Comparison of ENCODE assay signal across 28 cellular contexts in the genomic region with DNA sequence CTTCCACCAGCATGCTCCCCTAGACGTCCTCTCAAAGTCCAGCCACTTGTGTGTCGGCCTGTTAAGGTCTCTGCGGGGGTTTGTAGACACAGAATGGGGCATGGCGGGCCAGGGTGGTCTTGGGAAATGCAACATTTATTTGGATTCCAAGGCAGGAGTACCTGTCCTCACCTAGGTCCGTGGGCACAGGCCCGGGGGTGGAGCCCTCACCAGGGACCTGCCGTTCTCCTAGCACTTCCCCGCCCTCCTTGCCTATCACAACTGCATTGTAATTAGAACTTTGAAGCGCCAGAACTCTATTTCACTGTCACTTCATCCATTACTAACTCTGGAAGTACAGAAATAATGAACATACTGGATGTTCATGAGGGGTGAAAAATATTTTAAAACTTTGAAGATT.
"Had no signal": no experiment of that assay in that cellular context is flagged by ENCODE, and none has a peak within 500 bp of the region (broad histone marks: within the 10 kb centered on the region; RNA-seq: fewer than 3 reads in every experiment).

No MANE protein-coding gene starts in this region.

- H3K9me3 ChIP-seq: stomach, suprapubic skin, testis, thoracic aorta, thyroid gland, tibial artery, tibial nerve, transverse colon, upper lobe of left lung, upper lobe of right lung, uterus had no signal

- DNase-seq: stimulated activated CD4-positive, alpha-beta T cell treated with anti-CD3 and anti-CD28 coated beads, Interleukin-2, amount 100 ng/mL, for 48 hours; stimulated activated CD4-positive, alpha-beta T cell treated with anti-CD3 and anti-CD28 coated beads, Interleukin-4, amount 100 ng/mL, for 1 hour; stimulated activated CD4-positive, alpha-beta T cell treated with anti-CD3 and anti-CD28 coated beads, Interleukin-4, amount 100 ng/mL, for 24 hours; stimulated activated CD4-positive, alpha-beta T cell treated with anti-CD3 and anti-CD28 coated beads, Interleukin-4, amount 100 ng/mL, for 4 hours; stimulated activated CD8-positive, alpha-beta memory T cell treated with anti-CD3 and anti-CD28 coated beads, Interleukin-4, amount 100 ng/mL, for 48 hours; stimulated activated naive B cell treated with anti-CD40 and anti-IgM and Interleukin-4, amounts not matched to agents 10 μg/mL and 1 μg/mL and 100 μg/mL, for 72 hours; stimulated activated naive CD4-positive, alpha-beta T cell; stimulated activated naive CD4-positive, alpha-beta T cell treated with Interleukin-2 at 50 U/mL for 16 hours; stimulated activated naive CD8-positive, alpha-beta T cell treated with anti-CD3 and anti-CD28 coated beads, Interleukin-15, amount 100 ng/mL, for 72 hours; stimulated activated naive CD8-positive, alpha-beta T cell treated with anti-CD3 and anti-CD28 coated beads, Interleukin-15, Interleukin-2, amounts not matched to agents 100 U/mL and 50 U/mL, for 24 hours; stomach; substantia nigra; testis; thyroid gland; tibial artery; transverse colon; trophoblast cell; upper lobe of right lung; uterus had no signal

- ATAC-seq: stimulated activated effector memory CD8-positive, alpha-beta T cell treated with anti-CD3 and anti-CD28 coated beads, Interleukin-12 subunit alpha, Interleukin-12 subunit beta, amount 100 ng/mL, for 72 hours; stimulated activated memory B cell treated with anti-CD40 and anti-IgM and Interleukin-4, amounts not matched to agents 10 μg/mL and 1 μg/mL and 100 μg/mL, for 72 hours; stimulated activated naive B cell treated with anti-CD40 and anti-IgM and Interleukin-4, amounts not matched to agents 10 μg/mL and 1 μg/mL and 100 μg/mL, for 72 hours; stimulated activated naive CD8-positive, alpha-beta T cell treated with anti-CD3 and anti-CD28 coated beads, Interleukin-15, amount 100 ng/mL, for 72 hours; stimulated activated naive CD8-positive, alpha-beta T cell treated with anti-CD3 and anti-CD28 coated beads, Interleukin-15, Interleukin-2, amounts not matched to agents 100 U/mL and 50 U/mL, for 24 hours; upper lobe of right lung had no signal

- FAIRE-seq: urothelium cell line had no signal

- H3K9me3 Mint-ChIP-seq: stimulated activated effector memory CD8-positive, alpha-beta T cell treated with anti-CD3 and anti-CD28 coated beads, Interleukin-12 subunit alpha, Interleukin-12 subunit beta, amount 100 ng/mL, for 72 hours; stimulated activated memory B cell treated with anti-CD40 and anti-IgM and Interleukin-4, amounts not matched to agents 10 μg/mL and 1 μg/mL and 100 μg/mL, for 72 hours; stimulated activated naive CD8-positive, alpha-beta T cell treated with anti-CD3 and anti-CD28 coated beads, Interleukin-15, amount 100 ng/mL, for 72 hours; stimulated activated naive CD8-positive, alpha-beta T cell treated with anti-CD3 and anti-CD28 coated beads, Interleukin-15, Interleukin-2, amounts not matched to agents 100 ng/mL and 50 ng/mL, for 24 hours; type B pancreatic cell had no signal

- H3K4me3 Mint-ChIP-seq: stimulated activated effector memory CD8-positive, alpha-beta T cell treated with anti-CD3 and anti-CD28 coated beads, Interleukin-12 subunit alpha, Interleukin-12 subunit beta, amount 100 ng/mL, for 72 hours; stimulated activated memory B cell treated with anti-CD40 and anti-IgM and Interleukin-4, amounts not matched to agents 10 μg/mL and 1 μg/mL and 100 μg/mL, for 72 hours; stimulated activated naive B cell treated with anti-CD40 and anti-IgM and Interleukin-4, amounts not matched to agents 10 μg/mL and 1 μg/mL and 100 μg/mL, for 72 hours; stimulated activated naive CD8-positive, alpha-beta T cell treated with anti-CD3 and anti-CD28 coated beads, Interleukin-15, amount 100 ng/mL, for 72 hours; stimulated activated naive CD8-positive, alpha-beta T cell treated with anti-CD3 and anti-CD28 coated beads, Interleukin-15, Interleukin-2, amounts not matched to agents 100 ng/mL and 50 ng/mL, for 24 hours; type B pancreatic cell had no signal

- H3K27ac ChIP-seq: stomach, suprapubic skin, testis, thoracic aorta, tibial artery, tibial nerve, transverse colon, upper lobe of left lung, upper lobe of right lung, uterus had no signal

- H3K4me1 ChIP-seq: stomach, testis, thyroid gland, transverse colon, upper lobe of left lung, upper lobe of right lung, uterus had no signal

- H3K4me1 Mint-ChIP-seq: stimulated activated effector memory CD8-positive, alpha-beta T cell treated with anti-CD3 and anti-CD28 coated beads, Interleukin-12 subunit alpha, Interleukin-12 subunit beta, amount 100 ng/mL, for 72 hours; stimulated activated memory B cell treated with anti-CD40 and anti-IgM and Interleukin-4, amounts not matched to agents 10 μg/mL and 1 μg/mL and 100 μg/mL, for 72 hours; stimulated activated naive B cell treated with anti-CD40 and anti-IgM and Interleukin-4, amounts not matched to agents 10 μg/mL and 1 μg/mL and 100 μg/mL, for 72 hours; stimulated activated naive CD8-positive, alpha-beta T cell treated with anti-CD3 and anti-CD28 coated beads, Interleukin-15, amount 100 ng/mL, for 72 hours had no signal

- H3K27ac Mint-ChIP-seq: stimulated activated effector memory CD8-positive, alpha-beta T cell treated with anti-CD3 and anti-CD28 coated beads, Interleukin-12 subunit alpha, Interleukin-12 subunit beta, amount 100 ng/mL, for 72 hours; stimulated activated memory B cell treated with anti-CD40 and anti-IgM and Interleukin-4, amounts not matched to agents 10 μg/mL and 1 μg/mL and 100 μg/mL, for 72 hours; stimulated activated naive B cell treated with anti-CD40 and anti-IgM and Interleukin-4, amounts not matched to agents 10 μg/mL and 1 μg/mL and 100 μg/mL, for 72 hours; stimulated activated naive CD8-positive, alpha-beta T cell treated with anti-CD3 and anti-CD28 coated beads, Interleukin-15, amount 100 ng/mL, for 72 hours; stimulated activated naive CD8-positive, alpha-beta T cell treated with anti-CD3 and anti-CD28 coated beads, Interleukin-15, Interleukin-2, amounts not matched to agents 100 ng/mL and 50 ng/mL, for 24 hours; type B pancreatic cell had no signal

- H3K4me3 ChIP-seq: stomach, suprapubic skin, thoracic aorta, thyroid gland, tibial artery, tibial nerve, transverse colon, upper lobe of left lung, upper lobe of right lung, uterus had no signal

- H3K27me3 Mint-ChIP-seq: stimulated activated naive B cell treated with anti-CD40 and anti-IgM and Interleukin-4, amounts not matched to agents 10 μg/mL and 1 μg/mL and 100 μg/mL, for 72 hours; stimulated activated naive CD8-positive, alpha-beta T cell treated with anti-CD3 and anti-CD28 coated beads, Interleukin-15, Interleukin-2, amounts not matched to agents 100 ng/mL and 50 ng/mL, for 24 hours; type B pancreatic cell had no signal

- H3K27me3 ChIP-seq: stomach, suprapubic skin, testis, thyroid gland, tibial artery, tibial nerve, transverse colon, upper lobe of left lung, upper lobe of right lung, uterus had no signal

- H3K36me3 ChIP-seq: stomach, suprapubic skin, thoracic aorta, thyroid gland, tibial artery, tibial nerve, transverse colon, upper lobe of left lung, upper lobe of right lung, uterus had no signal

- H3K36me3 Mint-ChIP-seq: stimulated activated effector memory CD8-positive, alpha-beta T cell treated with anti-CD3 and anti-CD28 coated beads, Interleukin-12 subunit alpha, Interleukin-12 subunit beta, amount 100 ng/mL, for 72 hours; stimulated activated memory B cell treated with anti-CD40 and anti-IgM and Interleukin-4, amounts not matched to agents 10 μg/mL and 1 μg/mL and 100 μg/mL, for 72 hours; stimulated activated naive B cell treated with anti-CD40 and anti-IgM and Interleukin-4, amounts not matched to agents 10 μg/mL and 1 μg/mL and 100 μg/mL, for 72 hours; type B pancreatic cell had no signal
